ENCODE assay signal across 8 cellular contexts in genomic region chr6:27836080-27836782, GRCh38.
DNase-seq lines count a peak whose midpoint lies in the region; ATAC-seq and TF ChIP-seq lines count a peak whose summit lies in the region.

No MANE protein-coding gene starts in this region.

- H3K4me3 ChIP-seq in breast epithelium (peak overlapping the region; percentile 55 to 77 (median 60)), left lung (peak overlapping the region; percentile 63 to 83), upper lobe of left lung (peak overlapping the region in 3 of 4 donors; percentile 68 to 82 (median 70))

- no peaks in the 10 kb centered on the region for H3K27me3 Mint-ChIP-seq in MCF 10A (ENCODE audit: insufficient read depth, unreplicated experiment)
- H3K27me3 Mint-ChIP-seq in WTC11 (ENCODE audit: low read depth): no peaks in the 10 kb centered on the region

- BruUV-seq in MCF 10A (replicated peaks; lab: Mats Ljungman, UMichigan): no TSS peak

- H3K27ac ChIP-seq in breast epithelium: peak overlapping the region; percentile 95 to 100
- H3K27ac ChIP-seq in left lung: peak overlapping the region; percentile 94 to 100
- H3K27ac ChIP-seq in upper lobe of left lung: peak overlapping the region; percentile 97 to 99 (median 98)

- intact Hi-C loops in breast epithelium (cut with DNase I; ENCODE audit: low total_unique reads) (loop anchor here (1.0 to 5.0 kb wide), 2 partner anchors 46 to 1106 kb away; no protein-coding TSS in a partner anchor), MCF 10A (cut with micrococcal nuclease) (no loop called here), left lung (cut with DNase I) (no loop called here)

- H3K4me1 ChIP-seq in breast epithelium (peaks cover 0 to 13% of the 10 kb centered on the region in 2 donors), left lung (peaks cover 6 to 39% of the 10 kb centered on the region in 2 donors), upper lobe of left lung (peaks cover 7 to 21% (median 20%) of the 10 kb centered on the region in 4 donors)

- no peaks in the 10 kb centered on the region for H3K9me3 Mint-ChIP-seq in MCF 10A (ENCODE audit: unreplicated experiment)
- no peaks in the 10 kb centered on the region for H3K9me3 Mint-ChIP-seq in WTC11

- DNase-seq in breast epithelium (ENCODE audit: low spot score in 2 of 2): no peak
- no peak for DNase-seq in MCF 10A (ENCODE audit: unreplicated experiment)
- no peak for DNase-seq in WTC11 (ENCODE audit: low spot score)
- no peak for DNase-seq in left lung
- DNase-seq in upper lobe of left lung: no peak

- H3K27me3 ChIP-seq in breast epithelium: no peaks in the 10 kb centered on the region
- no peaks in the 10 kb centered on the region for H3K27me3 ChIP-seq in left lung
- H3K27me3 ChIP-seq in upper lobe of left lung: no peaks in the 10 kb centered on the region

- TF ChIP-seq CTCF in breast epithelium (IDR thresholded peaks at IDR 0.05) (no peak), MCF 10A (IDR thresholded peaks at IDR 0.05; ENCODE audit: unreplicated experiment) (no peak), WTC11 (IDR thresholded peaks at IDR 0.05) (no peak), left lung (IDR thresholded peaks at IDR 0.05) (no peak), upper lobe of left lung (IDR thresholded peaks at IDR 0.05) (no peak)

- peaks cover 27% of the 10 kb centered on the region for H3K4me1 Mint-ChIP-seq in MCF 10A (ENCODE audit: insufficient read depth, unreplicated experiment)
- peaks cover 33% of the 10 kb centered on the region for H3K4me1 Mint-ChIP-seq in WTC11

- peaks cover 21% of the 10 kb centered on the region for H3K36me3 Mint-ChIP-seq in MCF 10A (ENCODE audit: insufficient read depth, unreplicated experiment)
- H3K36me3 Mint-ChIP-seq in WTC11: no peaks in the 10 kb centered on the region

- POLR2A ChIA-PET in MCF 10A (lab: Yijun Ruan, JAX): interaction anchor here (0.7 to 11.9 kb wide), 39 partner anchors 7 to 1814 kb away, joined by 3 to 826 read pairs (median 16); partner anchors contain the start of gene ZSCAN31
- POLR2A ChIA-PET in WTC11 (lab: Charles Lee): interaction anchor here (0.6 to 11.2 kb wide), 20 partner anchors 12 to 1804 kb away, joined by 3 to 729 read pairs (median 20); a partner anchor contains a TSS

- H3K4me3 Mint-ChIP-seq in MCF 10A (ENCODE audit: unreplicated experiment): no peak overlapping the region
- no peak overlapping the region for H3K4me3 Mint-ChIP-seq in WTC11

- TF ChIP-seq EP300 in upper lobe of left lung (IDR thresholded peaks at IDR 0.05): no peak

- WGBS in upper lobe of left lung, 2 donors: 19 to 30% methylated on average over 3 of the region's 3 CpGs

- no peak for TF ChIP-seq POLR2A in breast epithelium (IDR thresholded peaks at IDR 0.05)
- TF ChIP-seq POLR2A in upper lobe of left lung (IDR thresholded peaks at IDR 0.05): no peak

- no peak overlapping the region for H3K27ac Mint-ChIP-seq in MCF 10A (ENCODE audit: low read depth, unreplicated experiment)
- H3K27ac Mint-ChIP-seq in WTC11: no peak overlapping the region; the same call in 1 of the 2 replicates

- H3K36me3 ChIP-seq in breast epithelium (no peaks in the 10 kb centered on the region), left lung (no peaks in the 10 kb centered on the region), upper lobe of left lung (peaks cover 0 to 4% (median 0%) of the 10 kb centered on the region in 4 donors)

- CTCF ChIA-PET in MCF 10A (lab: Yijun Ruan, JAX) (interaction anchor here (0.6 to 3.9 kb wide), 12 partner anchors 11 to 1810 kb away, joined by 3 to 29 read pairs (median 4); a partner anchor contains a TSS), WTC11 (lab: Charles Lee) (no interaction called here)

- ATAC-seq in WTC11 (no peak), left lung (no peak), upper lobe of left lung (ENCODE audit: low FRiP score in 2 of 2) (no peak), HG03280 (IDR thresholded peaks at IDR 0.05; ENCODE audit: unreplicated experiment) (no peak), GM21381 (IDR thresholded peaks at IDR 0.05; ENCODE audit: unreplicated experiment) (no peak), GM18907 (IDR thresholded peaks at IDR 0.05; ENCODE audit: unreplicated experiment) (no peak)

- H3K9me3 ChIP-seq in breast epithelium (no peaks in the 10 kb centered on the region), left lung (no peaks in the 10 kb centered on the region), upper lobe of left lung (no peaks in the 10 kb centered on the region)

TF ChIP-seq in WTC11, 78 proteins besides CTCF, POLR2A, EP300 and RAD21:
- TF ChIP-seq PRRX2 (CRISPR knock-in tag; IDR thresholded peaks at IDR 0.05): 0 out of 2 replicates have a peak, but pooled peaks have one; percentile 11
- TF ChIP-seq AFF4 (CRISPR knock-in tag; IDR thresholded peaks at IDR 0.05; ENCODE audit: borderline replicate concordance): no peak
